Comparison of ENCODE assay signal across 11 cellular contexts in genomic region chrX:82127228-82128123, GRCh38.
DNase-seq lines count a peak whose midpoint lies in the region; ATAC-seq lines count a peak whose summit lies in the region.
"Had no signal": no experiment of that assay in that cellular context is flagged by ENCODE, and none has a peak within 500 bp of the region (broad histone marks: within the 10 kb centered on the region; RNA-seq: fewer than 3 reads in every experiment).

No MANE protein-coding gene starts in this region.

- H3K36me3 Mint-ChIP-seq in activated naive CD4-positive, alpha-beta T cell treated with anti-CD3 and anti-CD28 coated beads, Interleukin-2, amount 50 U/mL, for 24 hours = no peaks in the 10 kb centered on the region

- no peak overlapping the region for H3K4me3 Mint-ChIP-seq in activated naive CD4-positive, alpha-beta T cell treated with anti-CD3 and anti-CD28 coated beads, Interleukin-2, amount 50 U/mL, for 24 hours

- H3K4me1 Mint-ChIP-seq in activated naive CD4-positive, alpha-beta T cell treated with anti-CD3 and anti-CD28 coated beads, Interleukin-2, amount 50 U/mL, for 24 hours = no peaks in the 10 kb centered on the region

- peak; percentile 89 for ATAC-seq in GM21723 (IDR thresholded peaks at IDR 0.05; ENCODE audit: unreplicated experiment)
- peak; percentile 68 for ATAC-seq in HG03442 (IDR thresholded peaks at IDR 0.05; ENCODE audit: unreplicated experiment)
- ATAC-seq in GM21515 (IDR thresholded peaks at IDR 0.05; ENCODE audit: unreplicated experiment) = no peak

- no peaks in the 10 kb centered on the region for H3K27me3 Mint-ChIP-seq in activated naive CD4-positive, alpha-beta T cell treated with anti-CD3 and anti-CD28 coated beads, Interleukin-2, amount 50 U/mL, for 24 hours

- no peak for DNase-seq in activated naive CD4-positive, alpha-beta T cell treated with Interleukin-2 at 50 U/mL for 16 hours
- DNase-seq in kidney tubule cell (ENCODE audit: low spot score) (peak; percentile 7), islet precursor cell (no peak)
- no peak for DNase-seq in activated T-cell treated with anti-CD3 and anti-CD28 coated beads, Interleukin-2, amount 50 U/mL, for 1 hour
- DNase-seq: colonic mucosa, head of caudate nucleus, NCI-H446 treated with DMSO at 0.1 percent for 48 hours had no signal

- H3K9me3 Mint-ChIP-seq in activated naive CD4-positive, alpha-beta T cell treated with anti-CD3 and anti-CD28 coated beads, Interleukin-2, amount 50 U/mL, for 24 hours = no peaks in the 10 kb centered on the region

- H3K27ac Mint-ChIP-seq in activated naive CD4-positive, alpha-beta T cell treated with anti-CD3 and anti-CD28 coated beads, Interleukin-2, amount 50 U/mL, for 24 hours = peak overlapping the region; percentile 43
